10 cellular contexts compared by ENCODE assay signal in the genomic region with DNA sequence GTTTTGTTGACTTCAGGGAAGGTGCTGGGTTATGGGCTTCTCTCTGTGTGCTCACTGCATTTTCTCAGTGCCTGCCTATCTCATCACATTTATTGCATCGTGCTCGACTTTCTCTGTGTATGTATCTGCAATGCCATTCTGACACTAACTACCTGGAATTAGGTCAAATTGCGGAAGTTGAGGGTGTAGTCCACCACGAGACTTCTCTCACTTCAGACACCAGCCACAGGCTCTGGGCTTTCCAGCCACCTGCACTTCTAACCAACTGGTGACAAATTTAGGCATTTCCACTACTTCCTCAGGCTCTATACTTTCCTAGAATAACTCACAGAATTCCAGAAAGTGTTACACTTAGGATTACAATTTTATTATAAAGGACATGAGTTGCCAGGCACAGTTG.
DNase-seq lines count a peak whose midpoint lies in the region; ATAC-seq and TF ChIP-seq lines count a peak whose summit lies in the region.
"Had no signal": no experiment of that assay in that cellular context is flagged by ENCODE, and none has a peak within 500 bp of the region (broad histone marks: within the 10 kb centered on the region; RNA-seq: fewer than 3 reads in every experiment).

No MANE protein-coding gene starts in this region.

- H3K9me3 ChIP-seq in mammary epithelial cell (replicated peaks; ENCODE audit: insufficient read depth, low read length) (no peaks in the 10 kb centered on the region), SK-N-SH (no peaks in the 10 kb centered on the region)
- H3K9me3 ChIP-seq: esophagus squamous epithelium had no signal

- H2AFZ ChIP-seq in mammary epithelial cell (ENCODE audit: low read depth, low read length) (no peak overlapping the region), SK-N-SH (ENCODE audit: low read depth) (no peak overlapping the region)

- H3K4me3 ChIP-seq in mammary epithelial cell (replicated peaks in 1 of 3; ENCODE audit: insufficient read depth in 1 of 3, low read depth in 2 of 3, low read length in 3 of 3) (no peak overlapping the region), SK-N-SH (ENCODE audit: low read depth in 2 of 2, low read length in 1 of 2) (no peak overlapping the region)
- H3K4me3 ChIP-seq: esophagus squamous epithelium had no signal

- H3K9me2 ChIP-seq in SK-N-SH, result no peaks in the 10 kb centered on the region

- H3K36me3 Mint-ChIP-seq in MCF 10A (ENCODE audit: insufficient read depth, unreplicated experiment), result no peaks in the 10 kb centered on the region

- H3K9me3 Mint-ChIP-seq in MCF 10A (ENCODE audit: unreplicated experiment), result peaks cover 5% of the 10 kb centered on the region

- H3K79me2 ChIP-seq in mammary epithelial cell (ENCODE audit: insufficient read depth, low read length) (no peaks in the 10 kb centered on the region), SK-N-SH (ENCODE audit: insufficient read depth) (no peaks in the 10 kb centered on the region)

- H3F3A ChIP-seq in SK-N-SH (replicated peaks; ENCODE audit: insufficient read depth), result peaks cover 12% of the 10 kb centered on the region

- no peak for TF ChIP-seq RAD21 in SK-N-SH (IDR thresholded peaks at IDR 0.05; ENCODE audit: low read length)

- no peaks in the 10 kb centered on the region for H4K20me1 ChIP-seq in mammary epithelial cell (ENCODE audit: insufficient read depth, low read length)
- no peaks in the 10 kb centered on the region for H4K20me1 ChIP-seq in SK-N-SH (ENCODE audit: insufficient read depth)

- TF ChIP-seq CTCF in mammary epithelial cell (conservative IDR thresholded peaks at IDR 0.05 in 1 of 2, IDR thresholded peaks at IDR 0.05 in 1 of 2; ENCODE audit: extremely low read depth in 1 of 2, insufficient read depth in 1 of 2, low read depth in 1 of 2, low read length in 2 of 2) (no peak), MCF 10A (IDR thresholded peaks at IDR 0.05; ENCODE audit: unreplicated experiment) (no peak), SK-N-SH (IDR thresholded peaks at IDR 0.05) (no peak)

- ATAC-seq in HG02981 (IDR thresholded peaks at IDR 0.05; ENCODE audit: unreplicated experiment), result peak; percentile 72

- no TSS peak for BruUV-seq in mammary epithelial cell (replicated peaks; lab: Mats Ljungman, UMichigan)
- no TSS peak for BruUV-seq in MCF 10A (replicated peaks; lab: Mats Ljungman, UMichigan)

- no peak overlapping the region for H3K9ac ChIP-seq in mammary epithelial cell (ENCODE audit: insufficient read depth, low read length)
- no peak overlapping the region for H3K9ac ChIP-seq in SK-N-SH

- DNase-seq in mammary epithelial cell (peak; percentile 23), MCF 10A (ENCODE audit: unreplicated experiment) (no peak), OCI-M1 (lab: John Stamatoyannopoulos, UW) (peak; percentile 2), SK-N-SH (no peak), kidney glomerular epithelial cell (lab: John Stamatoyannopoulos, UW) (no peak)
- no peak for DNase-seq in activated CD8-positive, alpha-beta memory T cell treated with anti-CD3 and anti-CD28 coated beads for 24 hours
- DNase-seq in NK-92 treated with Interleukin-12 subunit alpha and Interleukin-12 subunit beta, amount 100 ng/mL, for 24 hours (lab: John Stamatoyannopoulos, UW), result no peak
- DNase-seq: esophagus squamous epithelium, HFFc6 had no signal

- no peaks in the 10 kb centered on the region for H3K27me3 ChIP-seq in mammary epithelial cell (ENCODE audit: insufficient read depth, low read length)
- no peaks in the 10 kb centered on the region for H3K27me3 ChIP-seq in SK-N-SH (ENCODE audit: insufficient read depth)
- H3K27me3 ChIP-seq: esophagus squamous epithelium had no signal

- H3K36me3 ChIP-seq in mammary epithelial cell (ENCODE audit: insufficient read depth, low read length) (no peaks in the 10 kb centered on the region), SK-N-SH (replicated peaks in 1 of 2; ENCODE audit: control insufficient read depth in 1 of 2, insufficient read depth in 2 of 2, low read length in 1 of 2) (no peaks in the 10 kb centered on the region)
- H3K36me3 ChIP-seq: esophagus squamous epithelium had no signal

- no peak overlapping the region for H3K27ac Mint-ChIP-seq in MCF 10A (ENCODE audit: low read depth, unreplicated experiment)
- H3K27ac Mint-ChIP-seq: HFFc6 had no signal

- POLR2A ChIA-PET in MCF 10A (lab: Yijun Ruan, JAX), result no interaction called here
- POLR2A ChIA-PET in SK-N-SH (lab: Yijun Ruan, JAX), result no interaction called here

- no peak overlapping the region for H3K4me2 ChIP-seq in mammary epithelial cell (ENCODE audit: insufficient read depth, low read depth, low read length)
- no peak overlapping the region for H3K4me2 ChIP-seq in SK-N-SH

- no peak overlapping the region for H3K4me3 Mint-ChIP-seq in MCF 10A (ENCODE audit: unreplicated experiment)
- H3K4me3 Mint-ChIP-seq: HFFc6 had no signal

- intact Hi-C loops in mammary epithelial cell (cut with micrococcal nuclease), result no loop called here
- intact Hi-C loops in MCF 10A (cut with micrococcal nuclease), result no loop called here

- H3K27ac ChIP-seq in mammary epithelial cell (ENCODE audit: insufficient read depth, low read depth, low read length) (no peak overlapping the region), SK-N-SH (ENCODE audit: low read depth in 2 of 2, low read length in 1 of 2) (0 out of 4 replicates have a peak overlapping the region, but pooled peaks of 1 of the 2 experiments have one; percentile 79)
- H3K27ac ChIP-seq: esophagus squamous epithelium had no signal

- in situ Hi-C loops in mammary epithelial cell (cut with MboI; ENCODE audit: low sequenced_read_pairs in 2 of 2), result no loop called here

- WGBS in mammary epithelial cell (ENCODE audit: low coverage, missing lambda C conversion rate), result 98% methylated on average over 4 of the region's 4 CpGs
- WGBS in SK-N-SH (ENCODE audit: low lambda C conversion rate), result 88% methylated on average over 4 of the region's 4 CpGs

- peaks cover 4% of the 10 kb centered on the region for H3K4me1 ChIP-seq in mammary epithelial cell (ENCODE audit: insufficient read depth, low read length)
- H3K4me1 ChIP-seq in SK-N-SH (ENCODE audit: control insufficient read depth in 1 of 2, insufficient read depth in 2 of 2, low read depth in 1 of 2, low read length in 1 of 2), result peaks cover 8 to 9% of the 10 kb centered on the region in 2 experiments; a peak in 2 of 4 replicates
- H3K4me1 ChIP-seq: esophagus squamous epithelium had no signal

- H3K4me1 Mint-ChIP-seq in MCF 10A (ENCODE audit: insufficient read depth, unreplicated experiment), result no peaks in the 10 kb centered on the region

- TF ChIP-seq EP300 in SK-N-SH (IDR thresholded peaks at IDR 0.05; ENCODE audit: borderline replicate concordance in 1 of 2, low read depth in 1 of 2, low read length in 1 of 2), result no peak

- dilution Hi-C loops in mammary epithelial cell (cut with HindIII; ENCODE audit: low sequenced_read_pairs), result no loop called here

- CTCF ChIA-PET in mammary epithelial cell (lab: Charles Lee; ENCODE audit: low non-redundant PET) (no interaction called here), MCF 10A (lab: Yijun Ruan, JAX) (no interaction called here), SK-N-SH (lab: Yijun Ruan, JAX) (no interaction called here)

- H3K27me3 Mint-ChIP-seq in MCF 10A (ENCODE audit: insufficient read depth, unreplicated experiment), result no peaks in the 10 kb centered on the region

TF ChIP-seq in SK-N-SH, 30 proteins besides CTCF, POLR2A, EP300 and RAD21 (continues in another document):
- TF ChIP-seq, protein P1, sequence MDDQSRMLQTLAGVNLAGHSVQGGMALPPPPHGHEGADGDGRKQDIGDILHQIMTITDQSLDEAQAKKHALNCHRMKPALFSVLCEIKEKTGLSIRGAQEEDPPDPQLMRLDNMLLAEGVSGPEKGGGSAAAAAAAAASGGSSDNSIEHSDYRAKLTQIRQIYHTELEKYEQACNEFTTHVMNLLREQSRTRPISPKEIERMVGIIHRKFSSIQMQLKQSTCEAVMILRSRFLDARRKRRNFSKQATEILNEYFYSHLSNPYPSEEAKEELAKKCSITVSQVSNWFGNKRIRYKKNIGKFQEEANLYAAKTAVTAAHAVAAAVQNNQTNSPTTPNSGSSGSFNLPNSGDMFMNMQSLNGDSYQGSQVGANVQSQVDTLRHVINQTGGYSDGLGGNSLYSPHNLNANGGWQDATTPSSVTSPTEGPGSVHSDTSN (IDR thresholded peaks at IDR 0.05), result no peak
- TF ChIP-seq, protein P2, sequence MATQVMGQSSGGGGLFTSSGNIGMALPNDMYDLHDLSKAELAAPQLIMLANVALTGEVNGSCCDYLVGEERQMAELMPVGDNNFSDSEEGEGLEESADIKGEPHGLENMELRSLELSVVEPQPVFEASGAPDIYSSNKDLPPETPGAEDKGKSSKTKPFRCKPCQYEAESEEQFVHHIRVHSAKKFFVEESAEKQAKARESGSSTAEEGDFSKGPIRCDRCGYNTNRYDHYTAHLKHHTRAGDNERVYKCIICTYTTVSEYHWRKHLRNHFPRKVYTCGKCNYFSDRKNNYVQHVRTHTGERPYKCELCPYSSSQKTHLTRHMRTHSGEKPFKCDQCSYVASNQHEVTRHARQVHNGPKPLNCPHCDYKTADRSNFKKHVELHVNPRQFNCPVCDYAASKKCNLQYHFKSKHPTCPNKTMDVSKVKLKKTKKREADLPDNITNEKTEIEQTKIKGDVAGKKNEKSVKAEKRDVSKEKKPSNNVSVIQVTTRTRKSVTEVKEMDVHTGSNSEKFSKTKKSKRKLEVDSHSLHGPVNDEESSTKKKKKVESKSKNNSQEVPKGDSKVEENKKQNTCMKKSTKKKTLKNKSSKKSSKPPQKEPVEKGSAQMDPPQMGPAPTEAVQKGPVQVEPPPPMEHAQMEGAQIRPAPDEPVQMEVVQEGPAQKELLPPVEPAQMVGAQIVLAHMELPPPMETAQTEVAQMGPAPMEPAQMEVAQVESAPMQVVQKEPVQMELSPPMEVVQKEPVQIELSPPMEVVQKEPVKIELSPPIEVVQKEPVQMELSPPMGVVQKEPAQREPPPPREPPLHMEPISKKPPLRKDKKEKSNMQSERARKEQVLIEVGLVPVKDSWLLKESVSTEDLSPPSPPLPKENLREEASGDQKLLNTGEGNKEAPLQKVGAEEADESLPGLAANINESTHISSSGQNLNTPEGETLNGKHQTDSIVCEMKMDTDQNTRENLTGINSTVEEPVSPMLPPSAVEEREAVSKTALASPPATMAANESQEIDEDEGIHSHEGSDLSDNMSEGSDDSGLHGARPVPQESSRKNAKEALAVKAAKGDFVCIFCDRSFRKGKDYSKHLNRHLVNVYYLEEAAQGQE (IDR thresholded peaks at IDR 0.05; ENCODE audit: low read depth, low read length), result no peak
- TF ChIP-seq ELF1 (IDR thresholded peaks at IDR 0.05) (no peak), RXRA (IDR thresholded peaks at IDR 0.05; ENCODE audit: borderline replicate concordance, low read depth) (no peak), RCOR1 (IDR thresholded peaks at IDR 0.05; ENCODE audit: low read length) (no peak)
- TF ChIP-seq, protein P3, sequence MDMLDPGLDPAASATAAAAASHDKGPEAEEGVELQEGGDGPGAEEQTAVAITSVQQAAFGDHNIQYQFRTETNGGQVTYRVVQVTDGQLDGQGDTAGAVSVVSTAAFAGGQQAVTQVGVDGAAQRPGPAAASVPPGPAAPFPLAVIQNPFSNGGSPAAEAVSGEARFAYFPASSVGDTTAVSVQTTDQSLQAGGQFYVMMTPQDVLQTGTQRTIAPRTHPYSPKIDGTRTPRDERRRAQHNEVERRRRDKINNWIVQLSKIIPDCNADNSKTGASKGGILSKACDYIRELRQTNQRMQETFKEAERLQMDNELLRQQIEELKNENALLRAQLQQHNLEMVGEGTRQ (IDR thresholded peaks at IDR 0.05; ENCODE audit: borderline replicate concordance, low read depth, low read length), result no peak

Comparison
In these comparisons a context has a peak if more than half of its experiments do, and no peak if none do; other contexts are left out.
1. DNase-seq: peak in mammary epithelial cell (single experiment) and OCI-M1 (single experiment); none in MCF 10A (single experiment), activated CD8-positive, alpha-beta memory T cell treated with anti-CD3 and anti-CD28 coated beads for 24 hours (single experiment), SK-N-SH (single experiment), kidney glomerular epithelial cell (single experiment) and NK-92 treated with Interleukin-12 subunit alpha and Interleukin-12 subunit beta, amount 100 ng/mL, for 24 hours (single experiment).